Comparison of ENCODE assay signal across 16 cellular contexts in genomic region chr12:109130297-109130696, GRCh38.
"Had no signal": no experiment of that assay in that cellular context is flagged by ENCODE, and none has a peak within 500 bp of the region (broad histone marks: within the 10 kb centered on the region; RNA-seq: fewer than 3 reads in every experiment).

No MANE protein-coding gene starts in this region.

- H3K36me3 ChIP-seq: breast epithelium, lower lobe of right lung, vagina had no signal

- DNase-seq: activated CD4-positive, alpha-beta T cell treated with anti-CD3 and anti-CD28 coated beads, Interleukin-2, amount 10 ng/mL, durations not matched to agents 7 days and 5 days; activated CD4-positive, CD25-positive, alpha-beta regulatory T cell; activated T-cell treated with anti-CD3 and anti-CD28 coated beads for 4 hours; head of caudate nucleus; lower lobe of right lung; naive thymus-derived CD4-positive, alpha-beta T cell; posterior cingulate gyrus; SK-N-SH; stimulated activated CD4-positive, alpha-beta T cell treated with anti-CD3 and anti-CD28 coated beads, Interleukin-2, amount 100 ng/mL, for 48 hours; stimulated activated CD8-positive, alpha-beta memory T cell treated with anti-CD3 and anti-CD28 coated beads, Interleukin-4, amount 100 ng/mL, for 48 hours; T-helper 1 cell had no signal

- H3K4me3 ChIP-seq: breast epithelium, lower lobe of right lung, vagina had no signal

- H3K4me3 Mint-ChIP-seq: activated CD4-positive, alpha-beta T cell treated with anti-CD3 and anti-CD28 coated beads, Interleukin-2, amount 10 ng/mL, durations not matched to agents 7 days and 5 days; activated naive CD4-positive, alpha-beta T cell treated with anti-CD3 and anti-CD28 coated beads, Interleukin-2, amount 50 U/mL, for 24 hours; naive thymus-derived CD4-positive, alpha-beta T cell; stimulated activated naive CD8-positive, alpha-beta T cell treated with anti-CD3 and anti-CD28 coated beads, Interleukin-15, Interleukin-2, amounts not matched to agents 100 ng/mL and 50 ng/mL, for 24 hours had no signal

- H3K9me3 ChIP-seq: breast epithelium, lower lobe of right lung, SK-N-SH, vagina had no signal

- H3K27ac ChIP-seq: breast epithelium, lower lobe of right lung, vagina had no signal

- ATAC-seq: naive thymus-derived CD4-positive, alpha-beta T cell had no signal

- H3K27me3 ChIP-seq: breast epithelium, dorsolateral prefrontal cortex, vagina had no signal

- H3K27ac Mint-ChIP-seq: activated CD4-positive, alpha-beta T cell treated with anti-CD3 and anti-CD28 coated beads, Interleukin-2, amount 10 ng/mL, durations not matched to agents 7 days and 5 days; activated naive CD4-positive, alpha-beta T cell treated with anti-CD3 and anti-CD28 coated beads, Interleukin-2, amount 50 U/mL, for 24 hours; naive thymus-derived CD4-positive, alpha-beta T cell; stimulated activated naive CD8-positive, alpha-beta T cell treated with anti-CD3 and anti-CD28 coated beads, Interleukin-15, Interleukin-2, amounts not matched to agents 100 ng/mL and 50 ng/mL, for 24 hours had no signal

- H3K9me3 Mint-ChIP-seq: activated CD4-positive, alpha-beta T cell treated with anti-CD3 and anti-CD28 coated beads, Interleukin-2, amount 10 ng/mL, durations not matched to agents 7 days and 5 days; activated naive CD4-positive, alpha-beta T cell treated with anti-CD3 and anti-CD28 coated beads, Interleukin-2, amount 50 U/mL, for 24 hours; stimulated activated naive CD8-positive, alpha-beta T cell treated with anti-CD3 and anti-CD28 coated beads, Interleukin-15, Interleukin-2, amounts not matched to agents 100 ng/mL and 50 ng/mL, for 24 hours had no signal

- H3K4me1 Mint-ChIP-seq: activated CD4-positive, alpha-beta T cell treated with anti-CD3 and anti-CD28 coated beads, Interleukin-2, amount 10 ng/mL, durations not matched to agents 7 days and 5 days; activated naive CD4-positive, alpha-beta T cell treated with anti-CD3 and anti-CD28 coated beads, Interleukin-2, amount 50 U/mL, for 24 hours had no signal

- H3K27me3 Mint-ChIP-seq: activated naive CD4-positive, alpha-beta T cell treated with anti-CD3 and anti-CD28 coated beads, Interleukin-2, amount 50 U/mL, for 24 hours; stimulated activated naive CD8-positive, alpha-beta T cell treated with anti-CD3 and anti-CD28 coated beads, Interleukin-15, Interleukin-2, amounts not matched to agents 100 ng/mL and 50 ng/mL, for 24 hours had no signal
